In genomic region chr4:148354186-148354585, GRCh38 we compare ENCODE assay signal across 19 cellular contexts.
"Had no signal": no experiment of that assay in that cellular context is flagged by ENCODE, and none has a peak within 500 bp of the region (broad histone marks: within the 10 kb centered on the region; RNA-seq: fewer than 3 reads in every experiment).

No MANE protein-coding gene starts in this region.

- DNase-seq: natural killer cell; occipital lobe; ovary; posterior cingulate gyrus; psoas muscle; right cardiac atrium; right lobe of liver; sigmoid colon; small intestine; stimulated activated CD4-positive, alpha-beta T cell treated with anti-CD3 and anti-CD28 coated beads, Interleukin-15, amount 100 ng/mL, for 24 hours; stimulated activated CD4-positive, alpha-beta T cell treated with anti-CD3 and anti-CD28 coated beads, Interleukin-2, amount 100 ng/mL, for 24 hours; stimulated activated CD4-positive, alpha-beta T cell treated with anti-CD3 and anti-CD28 coated beads, Interleukin-2, amount 100 ng/mL, for 48 hours; stimulated activated CD4-positive, alpha-beta T cell treated with anti-CD3 and anti-CD28 coated beads, Interleukin-4, amount 100 ng/mL, for 24 hours; stimulated activated naive B cell treated with anti-CD40 and anti-IgM and Interleukin-4, amounts not matched to agents 10 μg/mL and 1 μg/mL and 100 μg/mL, for 72 hours; stimulated activated naive CD4-positive, alpha-beta T cell treated with Interleukin-2 at 50 U/mL for 16 hours; stomach; thyroid gland; trophoblast cell; upper lobe of left lung had no signal
